ENCODE assay signal across 1 cellular context in the genomic region with DNA sequence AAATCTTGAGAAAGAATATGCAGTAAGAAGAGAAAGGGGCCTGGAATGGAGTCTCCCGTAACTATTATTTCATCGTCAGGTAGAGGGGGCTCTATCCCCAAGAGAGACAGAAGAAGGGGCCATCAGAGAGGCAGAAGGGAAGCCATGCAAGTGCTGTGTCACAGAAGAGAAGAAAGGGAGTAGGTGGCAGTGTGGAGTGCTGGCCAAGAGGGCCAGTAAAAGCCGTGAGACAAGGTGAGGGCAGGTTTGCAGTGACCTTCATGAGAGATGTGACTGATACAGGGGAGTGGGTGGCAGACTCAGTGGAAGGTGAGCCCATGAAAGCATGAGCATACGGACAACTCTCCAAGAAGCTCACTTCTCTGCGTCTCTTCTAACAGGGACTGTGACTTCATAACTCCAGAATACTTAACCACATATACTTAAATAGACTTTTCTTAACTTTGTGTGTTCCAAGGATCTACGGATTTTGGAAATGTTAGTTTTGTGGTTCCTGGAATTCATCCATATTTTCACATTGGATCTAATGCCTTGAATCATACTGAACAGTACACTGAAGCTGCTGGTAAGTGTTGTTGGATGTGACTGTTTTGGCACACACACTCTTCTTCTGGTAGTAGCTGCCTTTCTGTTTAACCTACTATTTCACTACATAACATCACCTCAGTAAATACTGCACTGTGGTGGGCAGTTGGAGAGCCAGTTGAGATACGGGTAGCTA.
TF ChIP-seq lines count a peak whose summit lies in the region.

No MANE protein-coding gene starts in this region.

TF ChIP-seq in K562, 482 proteins besides CTCF, POLR2A, EP300 and RAD21:
- TF ChIP-seq ZNF584 (CRISPR knock-in tag; IDR thresholded peaks at IDR 0.05; ENCODE audit: low read depth) (no peak), SMARCA5 (IDR thresholded peaks at IDR 0.05) (no peak), ZNF197 (CRISPR knock-in tag; IDR thresholded peaks at IDR 0.05; ENCODE audit: low read depth) (no peak), EGR1 (conservative IDR thresholded peaks at IDR 0.05) (no peak), ZNF133 (CRISPR knock-in tag; IDR thresholded peaks at IDR 0.05) (no peak)
- TF ChIP-seq, protein P1, sequence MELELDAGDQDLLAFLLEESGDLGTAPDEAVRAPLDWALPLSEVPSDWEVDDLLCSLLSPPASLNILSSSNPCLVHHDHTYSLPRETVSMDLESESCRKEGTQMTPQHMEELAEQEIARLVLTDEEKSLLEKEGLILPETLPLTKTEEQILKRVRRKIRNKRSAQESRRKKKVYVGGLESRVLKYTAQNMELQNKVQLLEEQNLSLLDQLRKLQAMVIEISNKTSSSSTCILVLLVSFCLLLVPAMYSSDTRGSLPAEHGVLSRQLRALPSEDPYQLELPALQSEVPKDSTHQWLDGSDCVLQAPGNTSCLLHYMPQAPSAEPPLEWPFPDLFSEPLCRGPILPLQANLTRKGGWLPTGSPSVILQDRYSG (tag; conservative IDR thresholded peaks at IDR 0.05; ENCODE audit: low read depth) = no peak
- TF ChIP-seq, protein P2, sequence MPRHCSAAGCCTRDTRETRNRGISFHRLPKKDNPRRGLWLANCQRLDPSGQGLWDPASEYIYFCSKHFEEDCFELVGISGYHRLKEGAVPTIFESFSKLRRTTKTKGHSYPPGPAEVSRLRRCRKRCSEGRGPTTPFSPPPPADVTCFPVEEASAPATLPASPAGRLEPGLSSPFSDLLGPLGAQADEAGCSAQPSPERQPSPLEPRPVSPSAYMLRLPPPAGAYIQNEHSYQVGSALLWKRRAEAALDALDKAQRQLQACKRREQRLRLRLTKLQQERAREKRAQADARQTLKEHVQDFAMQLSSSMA (CRISPR knock-in tag; IDR thresholded peaks at IDR 0.05) = no peak
